In the genomic region with DNA sequence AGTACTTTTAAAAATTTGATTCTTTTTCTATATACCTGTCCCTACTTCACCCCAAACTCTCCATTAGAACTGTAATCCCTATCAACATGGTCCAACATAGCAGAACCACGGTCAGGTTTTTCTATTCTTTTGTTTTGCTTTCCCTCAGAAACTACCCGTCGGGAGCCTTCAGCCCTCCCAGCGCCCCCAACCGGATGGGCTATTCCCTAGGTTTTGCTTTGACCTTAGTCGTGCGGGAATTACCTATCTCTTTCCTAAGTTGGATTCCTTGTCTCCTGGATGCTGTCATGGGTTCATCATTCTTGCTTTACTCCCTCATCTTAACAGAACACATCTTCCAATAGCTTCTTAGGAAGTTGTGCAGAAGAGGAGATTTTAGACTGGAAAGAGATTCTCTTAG, we compare ENCODE assay signal across 32 cellular contexts.
"Had no signal": no experiment of that assay in that cellular context is flagged by ENCODE, and none has a peak within 500 bp of the region (broad histone marks: within the 10 kb centered on the region; RNA-seq: fewer than 3 reads in every experiment).

No MANE protein-coding gene starts in this region.

- DNase-seq: hypothalamus; immature natural killer cell; kidney; left colon; lower lobe of right lung; mammary epithelial cell; mesenchymal stem cell; naive thymus-derived CD8-positive, alpha-beta T cell; occipital lobe; pancreas; posterior cingulate gyrus; right cardiac atrium; stimulated activated CD4-positive, alpha-beta T cell treated with anti-CD3 and anti-CD28 coated beads, Interleukin-12 subunit alpha, Interleukin-12 subunit beta, amount 100 ng/mL, for 4 hours; stimulated activated CD4-positive, alpha-beta T cell treated with anti-CD3 and anti-CD28 coated beads, Interleukin-15, amount 100 ng/mL, for 24 hours; stimulated activated CD4-positive, alpha-beta T cell treated with anti-CD3 and anti-CD28 coated beads, Interleukin-2, amount 100 ng/mL, for 24 hours; stimulated activated CD4-positive, alpha-beta T cell treated with anti-CD3 and anti-CD28 coated beads, Interleukin-4, amount 100 ng/mL, for 1 hour; stimulated activated naive CD4-positive, alpha-beta T cell; tibial artery; trophoblast cell; upper lobe of right lung had no signal

- H3K4me1 Mint-ChIP-seq: immature natural killer cell; naive thymus-derived CD8-positive, alpha-beta T cell; neural progenitor cell; stimulated activated effector memory CD8-positive, alpha-beta T cell treated with anti-CD3 and anti-CD28 coated beads, Interleukin-12 subunit alpha, Interleukin-12 subunit beta, amount 100 ng/mL, for 72 hours had no signal

- H3K27ac ChIP-seq: left lung, lower lobe of right lung, neural progenitor cell, neutrophil, pancreas, skin epidermis, suprapubic skin, tibial artery, upper lobe of right lung had no signal

- H3K4me2 ChIP-seq: neural progenitor cell had no signal

- H3K9ac ChIP-seq: neural progenitor cell had no signal

- ATAC-seq: left colon; left lung; lower lobe of right lung; naive thymus-derived CD8-positive, alpha-beta T cell; pancreas; right cardiac atrium; sciatic nerve; stimulated activated effector memory CD8-positive, alpha-beta T cell treated with anti-CD3 and anti-CD28 coated beads, Interleukin-12 subunit alpha, Interleukin-12 subunit beta, amount 100 ng/mL, for 72 hours; upper lobe of right lung had no signal

- H3K27me3 ChIP-seq: left lung, neural progenitor cell, neutrophil, pancreas, suprapubic skin, tibial artery, upper lobe of right lung had no signal

- H3K36me3 ChIP-seq: left lung, neutrophil, pancreas, suprapubic skin, upper lobe of right lung had no signal

- H2AFZ ChIP-seq: neural progenitor cell had no signal

- H3K9me3 Mint-ChIP-seq: immature natural killer cell; naive thymus-derived CD8-positive, alpha-beta T cell; nephron; neural progenitor cell; stimulated activated effector memory CD8-positive, alpha-beta T cell treated with anti-CD3 and anti-CD28 coated beads, Interleukin-12 subunit alpha, Interleukin-12 subunit beta, amount 100 ng/mL, for 72 hours; stimulated activated naive CD8-positive, alpha-beta T cell treated with anti-CD3 and anti-CD28 coated beads, Interleukin-15, Interleukin-2, amounts not matched to agents 100 ng/mL and 50 ng/mL, for 24 hours had no signal

- H3K36me3 Mint-ChIP-seq: immature natural killer cell; naive thymus-derived CD8-positive, alpha-beta T cell; stimulated activated effector memory CD8-positive, alpha-beta T cell treated with anti-CD3 and anti-CD28 coated beads, Interleukin-12 subunit alpha, Interleukin-12 subunit beta, amount 100 ng/mL, for 72 hours had no signal

- H3K4me3 Mint-ChIP-seq: immature natural killer cell; naive thymus-derived CD8-positive, alpha-beta T cell; nephron; neural progenitor cell; stimulated activated effector memory CD8-positive, alpha-beta T cell treated with anti-CD3 and anti-CD28 coated beads, Interleukin-12 subunit alpha, Interleukin-12 subunit beta, amount 100 ng/mL, for 72 hours; stimulated activated naive CD8-positive, alpha-beta T cell treated with anti-CD3 and anti-CD28 coated beads, Interleukin-15, Interleukin-2, amounts not matched to agents 100 ng/mL and 50 ng/mL, for 24 hours had no signal

- H3K9me3 ChIP-seq: left lung, lower lobe of right lung, neutrophil, pancreas, suprapubic skin, thoracic aorta, tibial artery, upper lobe of right lung had no signal

- H3K4me3 ChIP-seq: left lung, lower lobe of right lung, neural progenitor cell, pancreas, skin epidermis, suprapubic skin, thoracic aorta, tibial artery, upper lobe of right lung had no signal

- H3K27me3 Mint-ChIP-seq: stimulated activated naive CD8-positive, alpha-beta T cell treated with anti-CD3 and anti-CD28 coated beads, Interleukin-15, Interleukin-2, amounts not matched to agents 100 ng/mL and 50 ng/mL, for 24 hours had no signal

- H3K4me1 ChIP-seq: left lung, lower lobe of right lung, upper lobe of right lung had no signal

- FAIRE-seq: islet of Langerhans, kidney, urothelium cell line had no signal

- H3K27ac Mint-ChIP-seq: immature natural killer cell; nephron; neural progenitor cell; stimulated activated effector memory CD8-positive, alpha-beta T cell treated with anti-CD3 and anti-CD28 coated beads, Interleukin-12 subunit alpha, Interleukin-12 subunit beta, amount 100 ng/mL, for 72 hours; stimulated activated naive CD8-positive, alpha-beta T cell treated with anti-CD3 and anti-CD28 coated beads, Interleukin-15, Interleukin-2, amounts not matched to agents 100 ng/mL and 50 ng/mL, for 24 hours had no signal
